23 cellular contexts compared by ENCODE assay signal in the genomic region with DNA sequence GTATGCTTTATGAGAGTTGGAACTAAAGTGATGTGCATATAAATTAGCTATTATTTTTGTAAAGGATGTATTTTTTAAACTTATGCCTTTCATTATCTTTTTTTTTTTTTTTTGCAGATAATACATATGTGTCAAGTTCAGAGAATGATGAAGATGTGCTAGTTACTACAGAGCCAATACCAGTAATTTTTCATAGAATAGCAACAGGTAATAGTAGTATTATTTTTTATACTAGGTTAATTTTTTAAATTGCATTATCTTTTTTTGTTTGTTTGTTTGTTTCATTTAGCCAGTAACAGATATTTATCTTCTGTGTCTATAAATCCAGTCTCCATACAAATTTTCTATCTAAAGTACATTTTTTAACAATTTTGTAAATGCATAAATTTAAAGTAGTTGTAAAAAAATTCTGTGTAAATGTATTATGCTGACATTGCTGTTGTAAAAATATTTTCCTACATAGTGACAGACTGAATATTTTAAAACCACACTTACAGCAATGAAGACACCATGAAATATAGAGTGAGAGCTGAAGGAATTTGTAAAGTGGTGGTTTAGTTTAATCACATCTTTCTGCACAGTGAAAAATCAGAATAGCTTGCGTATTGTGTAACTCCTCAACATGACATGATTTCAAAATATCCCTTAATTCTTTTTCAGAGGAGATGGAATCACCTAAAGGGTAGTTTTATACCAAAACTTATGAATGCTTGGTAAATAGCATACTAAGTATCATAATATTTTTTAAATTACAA.
"Had no signal": no experiment of that assay in that cellular context is flagged by ENCODE, and none has a peak within 500 bp of the region (broad histone marks: within the 10 kb centered on the region; RNA-seq: fewer than 3 reads in every experiment).

No MANE protein-coding gene starts in this region.

- H3K4me3 ChIP-seq: cardiac muscle cell, colonic mucosa, gastrocnemius medialis, heart left ventricle, left ventricle myocardium inferior, suprapubic skin, transverse colon, uterus had no signal

- H3K4me1 ChIP-seq: colonic mucosa, gastrocnemius medialis, heart left ventricle, left ventricle myocardium inferior, suprapubic skin, transverse colon, uterus had no signal

- H3K36me3 ChIP-seq: colonic mucosa, gastrocnemius medialis, left ventricle myocardium inferior, transverse colon, uterus had no signal

- H3K27me3 ChIP-seq: cardiac muscle cell, colonic mucosa, gastrocnemius medialis, heart left ventricle, suprapubic skin, transverse colon, uterus had no signal

- H3K9me3 ChIP-seq: colonic mucosa, gastrocnemius medialis, suprapubic skin, transverse colon, uterus had no signal

- DNase-seq: activated B cell treated with CpG ODN at 0.5 μM for 24 hours; activated CD4-positive, alpha-beta memory T cell treated with anti-CD3 and anti-CD28 coated beads, Interleukin-2, amount 10 ng/mL, durations not matched to agents 7 days and 5 days; activated CD4-positive, alpha-beta T cell treated with anti-CD3 and anti-CD28 coated beads for 4 hours; activated naive CD4-positive, alpha-beta T cell; activated naive CD8-positive, alpha-beta T cell treated with anti-CD3 and anti-CD28 coated beads for 36 hours; activated T-cell treated with anti-CD3 and anti-CD28 coated beads, Interleukin-2, amount 50 U/mL, for 1 hour; amygdala; colonic mucosa; gastrocnemius medialis; heart left ventricle; kidney glomerular epithelial cell; left ventricle myocardium inferior; mammary epithelial cell; occipital lobe; retina; stimulated activated CD4-positive, alpha-beta T cell treated with anti-CD3 and anti-CD28 coated beads, Interleukin-2, amount 100 ng/mL, for 24 hours; stimulated activated naive CD8-positive, alpha-beta T cell treated with anti-CD3 and anti-CD28 coated beads, Interleukin-15, amount 100 ng/mL, for 72 hours; transverse colon; uterus had no signal

- H3K9me3 Mint-ChIP-seq: activated B cell treated with CpG ODN at 0.5 μM for 24 hours; activated T-helper 17 cell treated with anti-CD3 and anti-CD28 coated beads, Interleukin-2, amount 50 U/mL, for 72 hours; stimulated activated naive CD8-positive, alpha-beta T cell treated with anti-CD3 and anti-CD28 coated beads, Interleukin-15, amount 100 ng/mL, for 72 hours had no signal

- H3K4me1 Mint-ChIP-seq: activated CD4-positive, alpha-beta memory T cell treated with anti-CD3 and anti-CD28 coated beads, Interleukin-2, amount 10 ng/mL, durations not matched to agents 7 days and 5 days had no signal

- H3K4me3 Mint-ChIP-seq: activated B cell treated with CpG ODN at 0.5 μM for 24 hours; activated CD4-positive, alpha-beta memory T cell treated with anti-CD3 and anti-CD28 coated beads, Interleukin-2, amount 10 ng/mL, durations not matched to agents 7 days and 5 days; activated naive CD8-positive, alpha-beta T cell treated with anti-CD3 and anti-CD28 coated beads for 36 hours; activated T-helper 17 cell treated with anti-CD3 and anti-CD28 coated beads, Interleukin-2, amount 50 U/mL, for 72 hours; stimulated activated naive CD8-positive, alpha-beta T cell treated with anti-CD3 and anti-CD28 coated beads, Interleukin-15, amount 100 ng/mL, for 72 hours; T-helper 2 cell treated with Interferon-gamma antibody and Interleukin-4, amounts not matched to agents 5 μg/mL and 100 μg/mL, for 36 hours had no signal

- ATAC-seq: activated T-helper 17 cell treated with anti-CD3 and anti-CD28 coated beads, Interleukin-2, amount 50 U/mL, for 72 hours; gastrocnemius medialis; heart left ventricle; stimulated activated naive CD8-positive, alpha-beta T cell treated with anti-CD3 and anti-CD28 coated beads, Interleukin-15, amount 100 ng/mL, for 72 hours had no signal

- H3K27ac ChIP-seq: cardiac muscle cell, colonic mucosa, gastrocnemius medialis, heart left ventricle, left ventricle myocardium inferior, suprapubic skin, transverse colon, uterus had no signal

- H3K27ac Mint-ChIP-seq: activated B cell treated with CpG ODN at 0.5 μM for 24 hours; activated CD4-positive, alpha-beta memory T cell treated with anti-CD3 and anti-CD28 coated beads, Interleukin-2, amount 10 ng/mL, durations not matched to agents 7 days and 5 days; activated naive CD8-positive, alpha-beta T cell treated with anti-CD3 and anti-CD28 coated beads for 36 hours; activated T-helper 17 cell treated with anti-CD3 and anti-CD28 coated beads, Interleukin-2, amount 50 U/mL, for 72 hours; T-helper 2 cell treated with Interferon-gamma antibody and Interleukin-4, amounts not matched to agents 5 μg/mL and 100 μg/mL, for 36 hours had no signal
